In the genomic region with DNA sequence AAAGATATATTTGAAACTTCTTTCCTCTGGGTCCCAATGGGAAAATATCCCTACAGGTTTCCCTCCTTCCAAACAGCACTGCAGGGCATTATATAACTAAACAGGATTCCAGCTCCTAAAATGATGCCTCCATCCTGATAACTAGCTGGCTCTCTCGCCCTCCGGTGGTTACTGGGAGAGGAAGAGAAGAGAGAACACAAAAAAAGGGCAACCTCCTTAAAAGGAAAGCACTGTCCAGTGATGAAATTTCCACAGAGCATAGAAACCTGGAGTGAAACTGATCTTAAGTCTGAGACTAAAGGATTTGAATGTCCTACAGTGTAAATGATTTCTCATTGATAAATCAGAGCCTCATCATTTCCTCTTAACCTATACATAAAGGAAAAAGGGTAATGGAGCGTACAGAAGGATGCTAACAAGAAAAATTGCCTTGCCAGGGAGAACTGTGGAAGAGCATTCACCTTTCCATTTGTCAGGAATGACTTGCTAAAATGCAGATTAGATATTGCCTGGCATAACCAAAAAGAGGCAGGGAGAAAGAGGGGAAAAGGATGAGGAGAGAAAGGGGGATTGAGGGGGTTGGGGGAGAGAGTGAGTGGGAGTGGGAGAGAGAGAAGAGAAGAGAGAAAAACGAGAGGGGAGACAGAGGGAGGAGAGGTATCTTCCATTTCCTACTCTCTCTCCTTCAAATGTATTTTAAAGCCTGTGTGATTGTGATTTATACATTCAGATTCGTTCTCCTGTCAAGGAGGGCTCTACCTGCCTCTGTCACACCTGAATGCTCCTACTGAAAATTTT, we compare ENCODE assay signal across 1 cellular context.
TF ChIP-seq lines count a peak whose summit lies in the region.

No MANE protein-coding gene starts in this region.

TF ChIP-seq in WTC11, 78 proteins besides CTCF, POLR2A, EP300 and RAD21 (continued from another document):
- TF ChIP-seq, protein P1, sequence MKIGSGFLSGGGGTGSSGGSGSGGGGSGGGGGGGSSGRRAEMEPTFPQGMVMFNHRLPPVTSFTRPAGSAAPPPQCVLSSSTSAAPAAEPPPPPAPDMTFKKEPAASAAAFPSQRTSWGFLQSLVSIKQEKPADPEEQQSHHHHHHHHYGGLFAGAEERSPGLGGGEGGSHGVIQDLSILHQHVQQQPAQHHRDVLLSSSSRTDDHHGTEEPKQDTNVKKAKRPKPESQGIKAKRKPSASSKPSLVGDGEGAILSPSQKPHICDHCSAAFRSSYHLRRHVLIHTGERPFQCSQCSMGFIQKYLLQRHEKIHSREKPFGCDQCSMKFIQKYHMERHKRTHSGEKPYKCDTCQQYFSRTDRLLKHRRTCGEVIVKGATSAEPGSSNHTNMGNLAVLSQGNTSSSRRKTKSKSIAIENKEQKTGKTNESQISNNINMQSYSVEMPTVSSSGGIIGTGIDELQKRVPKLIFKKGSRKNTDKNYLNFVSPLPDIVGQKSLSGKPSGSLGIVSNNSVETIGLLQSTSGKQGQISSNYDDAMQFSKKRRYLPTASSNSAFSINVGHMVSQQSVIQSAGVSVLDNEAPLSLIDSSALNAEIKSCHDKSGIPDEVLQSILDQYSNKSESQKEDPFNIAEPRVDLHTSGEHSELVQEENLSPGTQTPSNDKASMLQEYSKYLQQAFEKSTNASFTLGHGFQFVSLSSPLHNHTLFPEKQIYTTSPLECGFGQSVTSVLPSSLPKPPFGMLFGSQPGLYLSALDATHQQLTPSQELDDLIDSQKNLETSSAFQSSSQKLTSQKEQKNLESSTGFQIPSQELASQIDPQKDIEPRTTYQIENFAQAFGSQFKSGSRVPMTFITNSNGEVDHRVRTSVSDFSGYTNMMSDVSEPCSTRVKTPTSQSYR (CRISPR knock-in tag; IDR thresholded peaks at IDR 0.05), result no peak
- TF ChIP-seq NFE2L1 (CRISPR knock-in tag; IDR thresholded peaks at IDR 0.05) (no peak), FOXP1 (CRISPR knock-in tag; IDR thresholded peaks at IDR 0.05; ENCODE audit: borderline replicate concordance) (no peak), NR2C2 (CRISPR knock-in tag; IDR thresholded peaks at IDR 0.05) (no peak), GABPB1 (CRISPR knock-in tag; IDR thresholded peaks at IDR 0.05) (no peak), FOXJ3 (CRISPR knock-in tag; IDR thresholded peaks at IDR 0.05; ENCODE audit: borderline replicate concordance) (no peak), HMGA2 (CRISPR knock-in tag; IDR thresholded peaks at IDR 0.05) (no peak), ZNF416 (CRISPR knock-in tag; IDR thresholded peaks at IDR 0.05) (no peak), ZNF423 (CRISPR knock-in tag; IDR thresholded peaks at IDR 0.05) (no peak), CREB1 (CRISPR knock-in tag; IDR thresholded peaks at IDR 0.05) (no peak), MYBL2 (CRISPR knock-in tag; IDR thresholded peaks at IDR 0.05) (no peak)
- TF ChIP-seq, protein P2, sequence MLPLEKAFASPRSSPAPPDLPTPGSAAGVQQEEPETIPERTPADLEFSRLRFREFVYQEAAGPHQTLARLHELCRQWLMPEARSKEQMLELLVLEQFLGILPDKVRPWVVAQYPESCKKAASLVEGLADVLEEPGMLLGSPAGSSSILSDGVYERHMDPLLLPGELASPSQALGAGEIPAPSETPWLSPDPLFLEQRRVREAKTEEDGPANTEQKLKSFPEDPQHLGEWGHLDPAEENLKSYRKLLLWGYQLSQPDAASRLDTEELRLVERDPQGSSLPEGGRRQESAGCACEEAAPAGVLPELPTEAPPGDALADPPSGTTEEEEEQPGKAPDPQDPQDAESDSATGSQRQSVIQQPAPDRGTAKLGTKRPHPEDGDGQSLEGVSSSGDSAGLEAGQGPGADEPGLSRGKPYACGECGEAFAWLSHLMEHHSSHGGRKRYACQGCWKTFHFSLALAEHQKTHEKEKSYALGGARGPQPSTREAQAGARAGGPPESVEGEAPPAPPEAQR (CRISPR knock-in tag; IDR thresholded peaks at IDR 0.05), result no peak
- TF ChIP-seq, protein P3, sequence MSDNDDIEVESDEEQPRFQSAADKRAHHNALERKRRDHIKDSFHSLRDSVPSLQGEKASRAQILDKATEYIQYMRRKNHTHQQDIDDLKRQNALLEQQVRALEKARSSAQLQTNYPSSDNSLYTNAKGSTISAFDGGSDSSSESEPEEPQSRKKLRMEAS (CRISPR knock-in tag; IDR thresholded peaks at IDR 0.05), result no peak
